ENCODE assay signal across 2 cellular contexts in genomic region chr19:43674630-43674982, GRCh38.
TF ChIP-seq lines count a peak whose summit lies in the region.

No MANE protein-coding gene starts in this region.

TF ChIP-seq in liver, 16 proteins besides CTCF, POLR2A, EP300 and RAD21:
- no peak for TF ChIP-seq REST (IDR thresholded peaks at IDR 0.05)
- TF ChIP-seq MAX (IDR thresholded peaks at IDR 0.05) = no peak
- no peak for TF ChIP-seq NR2F2 (IDR thresholded peaks at IDR 0.05)
- no peak for TF ChIP-seq SP1 (IDR thresholded peaks at IDR 0.05)
- TF ChIP-seq GABPA (IDR thresholded peaks at IDR 0.05 in 1 of 2, conservative IDR thresholded peaks at IDR 0.05 in 1 of 2) = no peak
- TF ChIP-seq RXRA (IDR thresholded peaks at IDR 0.05) = no peak
- TF ChIP-seq JUND (IDR thresholded peaks at IDR 0.05) = no peak
- TF ChIP-seq YY1 (IDR thresholded peaks at IDR 0.05) = no peak
- TF ChIP-seq EGR1 (IDR thresholded peaks at IDR 0.05; ENCODE audit: low read depth in 2 of 2) = no peak
- no peak for TF ChIP-seq FOXA2 (IDR thresholded peaks at IDR 0.05)
- TF ChIP-seq HNF4G (IDR thresholded peaks at IDR 0.05) = no peak
- TF ChIP-seq TAF1 (conservative IDR thresholded peaks at IDR 0.05) = no peak
- no peak for TF ChIP-seq HNF4A (conservative IDR thresholded peaks at IDR 0.05)
- TF ChIP-seq ATF3 (IDR thresholded peaks at IDR 0.05) = no peak
- TF ChIP-seq ZBTB33 (IDR thresholded peaks at IDR 0.05) = no peak
- no peak for TF ChIP-seq FOXA1 (IDR thresholded peaks at IDR 0.05)

TF ChIP-seq in HepG2, 621 proteins besides CTCF, POLR2A, EP300 and RAD21:
- no peak for TF ChIP-seq ZNF737 (CRISPR knock-in tag; IDR thresholded peaks at IDR 0.05; ENCODE audit: borderline replicate concordance)
- TF ChIP-seq DZIP1 (CRISPR knock-in tag; IDR thresholded peaks at IDR 0.05) = no peak
- no peak for TF ChIP-seq RXRB (CRISPR knock-in tag; IDR thresholded peaks at IDR 0.05; ENCODE audit: borderline replicate concordance)
- no peak for TF ChIP-seq IKZF4 (CRISPR knock-in tag; IDR thresholded peaks at IDR 0.05; ENCODE audit: borderline replicate concordance, low read depth, not compliant biosample characterization)
- no peak for TF ChIP-seq ELK4 (CRISPR knock-in tag; IDR thresholded peaks at IDR 0.05; ENCODE audit: borderline replicate concordance)
- no peak for TF ChIP-seq ZNF776 (CRISPR knock-in tag; IDR thresholded peaks at IDR 0.05)
- no peak for TF ChIP-seq HNF1B (CRISPR knock-in tag; IDR thresholded peaks at IDR 0.05)
- TF ChIP-seq ZBTB40 (IDR thresholded peaks at IDR 0.05) = no peak
- TF ChIP-seq ZBTB40 (CRISPR knock-in tag; IDR thresholded peaks at IDR 0.05) = no peak
- no peak for TF ChIP-seq ZNF101 (CRISPR knock-in tag; IDR thresholded peaks at IDR 0.05; ENCODE audit: borderline replicate concordance, low read depth)
